Comparison of ENCODE assay signal across 12 cellular contexts in genomic region chr15:77107068-77107467, GRCh38. TPM values are rescaled to one million over a fixed set of nuclear protein-coding genes. Genes with fewer than 3 reads are reported as not detected.
A peak's percentile ranks its signal among the peaks of the same experiment; 100 is the strongest.
DNase-seq lines count a peak whose midpoint lies in the region; ATAC-seq and TF ChIP-seq lines count a peak whose summit lies in the region.
"Had no signal": no experiment of that assay in that cellular context is flagged by ENCODE, and none has a peak within 500 bp of the region (broad histone marks: within the 10 kb centered on the region; RNA-seq: fewer than 3 reads in every experiment).

No MANE protein-coding gene starts in this region.

- intact Hi-C loops in Caco-2 (cut with micrococcal nuclease; ENCODE audit: unreplicated experiment) (loop anchor here (1.0 to 5.0 kb wide), 4 partner anchors 79 to 715 kb away; no protein-coding TSS in a partner anchor), sigmoid colon (cut with DNase I) (no loop called here)

- TF ChIP-seq CTCF in Caco-2 (IDR thresholded peaks at IDR 0.05; ENCODE audit: insufficient read depth in 1 of 2, low read depth in 1 of 2, low read length in 1 of 2, severe bottlenecking in 1 of 2, unreplicated experiment in 1 of 2), result no peak
- no peak for TF ChIP-seq CTCF in choroid plexus epithelial cell (conservative IDR thresholded peaks at IDR 0.05; ENCODE audit: low read depth, low read length)
- TF ChIP-seq CTCF in sigmoid colon (IDR thresholded peaks at IDR 0.05), result no peak

- DNase-seq in Caco-2 (no peak), choroid plexus epithelial cell (ENCODE audit: low read depth) (peak; percentile 97), sigmoid colon (peak; percentile 74), NCI-H1694 treated with DMSO at 0.1 percent for 48 hours (lab: John Stamatoyannopoulos, UW) (no peak)
- DNase-seq in activated CD4-positive, alpha-beta memory T cell treated with anti-CD3 and anti-CD28 coated beads, Interleukin-2, amount 10 ng/mL, durations not matched to agents 7 days and 5 days, result no peak

- H3K9ac ChIP-seq in iPS-15b (ENCODE audit: low read depth, low read length), result peak overlapping the region; percentile 12

- 83 to 92% methylated on average over 2 of the region's 2 CpGs for WGBS in sigmoid colon, 2 donors

- no peak for TF ChIP-seq EP300 in sigmoid colon (IDR thresholded peaks at IDR 0.05)

- no peaks in the 10 kb centered on the region for H3K27me3 ChIP-seq in Caco-2 (replicated peaks; ENCODE audit: control insufficient read depth, insufficient read depth, low read length)
- no peaks in the 10 kb centered on the region for H3K27me3 ChIP-seq in iPS-15b (ENCODE audit: control insufficient read depth, insufficient read depth, low read length)
- no peaks in the 10 kb centered on the region for H3K27me3 ChIP-seq in sigmoid colon

- peak overlapping the region in 3 of 4 donors; percentile 14 to 45 (median 30) for H3K27ac ChIP-seq in sigmoid colon

- CTCF ChIA-PET in Caco-2 (lab: Charles Lee), result interaction anchor here (0.6 to 1.5 kb wide), 10 partner anchors 12 to 714 kb away, joined by 3 to 12 read pairs (median 4); no protein-coding TSS in a partner anchor
- CTCF ChIA-PET in activated CD4-positive, alpha-beta memory T cell treated with anti-CD3 and anti-CD28 coated beads, Interleukin-2, amount 10 ng/mL, durations not matched to agents 7 days and 5 days (lab: Charles Lee), result interaction anchor here (0.7 to 4.4 kb wide), 5 partner anchors 11 to 436 kb away, joined by 3 to 30 read pairs (median 3); no protein-coding TSS in a partner anchor

- no peak overlapping the region for H3K4me3 ChIP-seq in Caco-2 (ENCODE audit: low read depth, low read length)
- no peak overlapping the region for H3K4me3 ChIP-seq in choroid plexus epithelial cell (ENCODE audit: low read depth, low read length)
- no peak overlapping the region for H3K4me3 ChIP-seq in iPS-15b (ENCODE audit: low read depth, low read length)
- H3K4me3 ChIP-seq in sigmoid colon, result no peak overlapping the region

- no peaks in the 10 kb centered on the region for H3K27me3 Mint-ChIP-seq in Caco-2 (ENCODE audit: insufficient read depth, unreplicated experiment)
- no peaks in the 10 kb centered on the region for H3K27me3 Mint-ChIP-seq in activated CD4-positive, alpha-beta memory T cell treated with anti-CD3 and anti-CD28 coated beads, Interleukin-2, amount 10 ng/mL, durations not matched to agents 7 days and 5 days
- H3K27me3 Mint-ChIP-seq: activated CD4-positive, alpha-beta T cell treated with anti-CD3 and anti-CD28 coated beads, Interleukin-2, amount 10 ng/mL, durations not matched to agents 7 days and 5 days; activated T-helper 17 cell treated with anti-CD3 and anti-CD28 coated beads, Interleukin-2, amount 50 U/mL, for 72 hours; natural killer cell treated with Interleukin-12 subunit alpha and Interleukin-12 subunit beta and Interleukin-15 and Interleukin-18, amount 100 ng/mL, for 72 hours had no signal

- no TSS peak for BruUV-seq in Caco-2 (replicated peaks; lab: Mats Ljungman, UMichigan)

- TF ChIP-seq POLR2A in sigmoid colon (IDR thresholded peaks at IDR 0.05), result no peak

- H3K9me3 Mint-ChIP-seq in Caco-2 (ENCODE audit: unreplicated experiment), result no peaks in the 10 kb centered on the region
- no peaks in the 10 kb centered on the region for H3K9me3 Mint-ChIP-seq in activated CD4-positive, alpha-beta memory T cell treated with anti-CD3 and anti-CD28 coated beads, Interleukin-2, amount 10 ng/mL, durations not matched to agents 7 days and 5 days
- H3K9me3 Mint-ChIP-seq: activated CD4-positive, alpha-beta T cell treated with anti-CD3 and anti-CD28 coated beads, Interleukin-2, amount 10 ng/mL, durations not matched to agents 7 days and 5 days; activated T-helper 17 cell treated with anti-CD3 and anti-CD28 coated beads, Interleukin-2, amount 50 U/mL, for 72 hours; natural killer cell treated with Interleukin-12 subunit alpha and Interleukin-12 subunit beta and Interleukin-15 and Interleukin-18, amount 100 ng/mL, for 72 hours; T-helper 1 cell treated with Interleukin-12 subunit alpha and Interleukin-12 subunit beta and Interleukin-4 antibody, amounts not matched to agents 30 μg/mL and 1 μg/mL, for 36 hours had no signal

- no peak overlapping the region for H3K4me3 Mint-ChIP-seq in Caco-2 (ENCODE audit: unreplicated experiment)
- no peak overlapping the region for H3K4me3 Mint-ChIP-seq in activated CD4-positive, alpha-beta memory T cell treated with anti-CD3 and anti-CD28 coated beads, Interleukin-2, amount 10 ng/mL, durations not matched to agents 7 days and 5 days
- H3K4me3 Mint-ChIP-seq: activated CD4-positive, alpha-beta T cell treated with anti-CD3 and anti-CD28 coated beads, Interleukin-2, amount 10 ng/mL, durations not matched to agents 7 days and 5 days; activated T-helper 17 cell treated with anti-CD3 and anti-CD28 coated beads, Interleukin-2, amount 50 U/mL, for 72 hours; natural killer cell treated with Interleukin-12 subunit alpha and Interleukin-12 subunit beta and Interleukin-15 and Interleukin-18, amount 100 ng/mL, for 72 hours; T-helper 1 cell treated with Interleukin-12 subunit alpha and Interleukin-12 subunit beta and Interleukin-4 antibody, amounts not matched to agents 30 μg/mL and 1 μg/mL, for 36 hours had no signal

- H3K36me3 ChIP-seq in Caco-2 (ENCODE audit: control insufficient read depth, insufficient read depth, low read length) (no peaks in the 10 kb centered on the region), iPS-15b (ENCODE audit: control insufficient read depth, insufficient read depth, low read length) (no peaks in the 10 kb centered on the region), sigmoid colon (no peaks in the 10 kb centered on the region)

- H3K4me1 ChIP-seq in Caco-2 (peaks cover 15% of the 10 kb centered on the region), iPS-15b (ENCODE audit: control insufficient read depth, insufficient read depth, low read length) (peaks cover 3% of the 10 kb centered on the region), sigmoid colon (peaks cover 0 to 16% (median 8%) of the 10 kb centered on the region in 4 donors)

- H3K9me3 ChIP-seq in Caco-2 (peaks cover 5% of the 10 kb centered on the region; the same call in 1 of the 2 replicates), iPS-15b (ENCODE audit: control insufficient read depth, insufficient read depth, low read length) (no peaks in the 10 kb centered on the region), sigmoid colon (no peaks in the 10 kb centered on the region)

- ATAC-seq in GM19351 (IDR thresholded peaks at IDR 0.05; ENCODE audit: unreplicated experiment), result no peak
- no peak for ATAC-seq in GM21825 (IDR thresholded peaks at IDR 0.05; ENCODE audit: unreplicated experiment)
- ATAC-seq: natural killer cell treated with Interleukin-12 subunit alpha and Interleukin-12 subunit beta and Interleukin-15 and Interleukin-18, amount 100 ng/mL, for 72 hours had no signal

- H3K36me3 Mint-ChIP-seq in Caco-2 (ENCODE audit: insufficient read depth, unreplicated experiment), result peaks cover 9% of the 10 kb centered on the region
- no peaks in the 10 kb centered on the region for H3K36me3 Mint-ChIP-seq in activated CD4-positive, alpha-beta memory T cell treated with anti-CD3 and anti-CD28 coated beads, Interleukin-2, amount 10 ng/mL, durations not matched to agents 7 days and 5 days (ENCODE audit: low read depth)
- H3K36me3 Mint-ChIP-seq: natural killer cell treated with Interleukin-12 subunit alpha and Interleukin-12 subunit beta and Interleukin-15 and Interleukin-18, amount 100 ng/mL, for 72 hours had no signal

- H3K27ac Mint-ChIP-seq in Caco-2 (ENCODE audit: unreplicated experiment), result peak overlapping the region; percentile 65
- H3K27ac Mint-ChIP-seq in activated CD4-positive, alpha-beta memory T cell treated with anti-CD3 and anti-CD28 coated beads, Interleukin-2, amount 10 ng/mL, durations not matched to agents 7 days and 5 days, result no peak overlapping the region
- H3K27ac Mint-ChIP-seq: activated CD4-positive, alpha-beta T cell treated with anti-CD3 and anti-CD28 coated beads, Interleukin-2, amount 10 ng/mL, durations not matched to agents 7 days and 5 days; activated T-helper 17 cell treated with anti-CD3 and anti-CD28 coated beads, Interleukin-2, amount 50 U/mL, for 72 hours; natural killer cell treated with Interleukin-12 subunit alpha and Interleukin-12 subunit beta and Interleukin-15 and Interleukin-18, amount 100 ng/mL, for 72 hours; T-helper 1 cell treated with Interleukin-12 subunit alpha and Interleukin-12 subunit beta and Interleukin-4 antibody, amounts not matched to agents 30 μg/mL and 1 μg/mL, for 36 hours had no signal

- peaks cover 20% of the 10 kb centered on the region for H3K4me1 Mint-ChIP-seq in Caco-2 (ENCODE audit: low read depth, unreplicated experiment)
- no peaks in the 10 kb centered on the region for H3K4me1 Mint-ChIP-seq in activated CD4-positive, alpha-beta memory T cell treated with anti-CD3 and anti-CD28 coated beads, Interleukin-2, amount 10 ng/mL, durations not matched to agents 7 days and 5 days
- H3K4me1 Mint-ChIP-seq: activated CD4-positive, alpha-beta T cell treated with anti-CD3 and anti-CD28 coated beads, Interleukin-2, amount 10 ng/mL, durations not matched to agents 7 days and 5 days; activated T-helper 17 cell treated with anti-CD3 and anti-CD28 coated beads, Interleukin-2, amount 50 U/mL, for 72 hours had no signal

- POLR2A ChIA-PET in Caco-2 (lab: Charles Lee), result no interaction called here
- POLR2A ChIA-PET in activated CD4-positive, alpha-beta memory T cell treated with anti-CD3 and anti-CD28 coated beads, Interleukin-2, amount 10 ng/mL, durations not matched to agents 7 days and 5 days (lab: Charles Lee), result interaction anchor here (1.1 kb wide), 1 partner anchor 74 kb away, joined by 3 read pairs; no protein-coding TSS in a partner anchor

RNA-seq across cellular contexts. Expression of gene TSPAN3, which starts 36.2 kb away (rescaled TPM):
- total RNA-seq in Caco-2 (2022), result 224 and 237 TPM in 2 replicates
- 100 to 1,000 TPM; 129 to 220 (median 157) TPM for total RNA-seq in sigmoid colon
- polyA plus RNA-seq in sigmoid colon, result 100 to 1,000 TPM; 147 to 402 (median 255) TPM
- total RNA-seq in activated CD4-positive, alpha-beta memory T cell treated with anti-CD3 and anti-CD28 coated beads, Interleukin-2, amount 10 ng/mL, durations not matched to agents 7 days and 5 days, result 10 to 100 TPM; 12.4 to 13.9 TPM

Comparison
In these comparisons a context has a peak if more than half of its experiments do, and no peak if none do; other contexts are left out.
1. DNase-seq: peak in choroid plexus epithelial cell (single experiment) and sigmoid colon (single experiment); none in Caco-2 (0 of 2), activated CD4-positive, alpha-beta memory T cell treated with anti-CD3 and anti-CD28 coated beads, Interleukin-2, amount 10 ng/mL, durations not matched to agents 7 days and 5 days (single experiment) and NCI-H1694 treated with DMSO at 0.1 percent for 48 hours (single experiment).
2. RNA of gene TSPAN3, which starts 36.2 kb away (total RNA-seq): 224 to 237 TPM in Caco-2 and 129 to 220 TPM in sigmoid colon; 12.4 to 13.9 TPM in activated CD4-positive, alpha-beta memory T cell treated with anti-CD3 and anti-CD28 coated beads, Interleukin-2, amount 10 ng/mL, durations not matched to agents 7 days and 5 days; every median in the first group is over 4 times any median in the second.